22 cellular contexts compared by ENCODE assay signal in the genomic region with DNA sequence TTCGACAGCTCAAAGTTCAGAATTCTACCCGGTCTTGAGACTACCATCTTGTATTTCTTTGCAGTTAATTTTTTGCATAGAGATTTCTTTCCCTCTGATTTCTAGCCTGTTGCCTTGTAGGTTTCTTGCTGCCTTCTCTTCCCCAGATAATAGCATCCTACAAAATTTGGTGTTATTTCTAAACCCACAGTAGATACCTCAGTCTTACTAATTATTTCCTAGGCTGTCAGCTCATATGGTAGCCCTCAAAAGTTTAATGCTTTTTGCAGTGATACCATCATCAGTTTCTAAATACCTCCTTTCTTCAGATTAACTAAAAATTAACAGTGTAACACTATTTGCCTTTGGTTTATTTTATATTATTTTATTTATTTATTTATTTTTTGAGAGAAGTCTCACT.
"Had no signal": no experiment of that assay in that cellular context is flagged by ENCODE, and none has a peak within 500 bp of the region (broad histone marks: within the 10 kb centered on the region; RNA-seq: fewer than 3 reads in every experiment).

No MANE protein-coding gene starts in this region.

- DNase-seq: IMR-90, Karpas-422, KG1, MG63, NCI-H1092, NCI-H1105 treated with DMSO at 0.1 percent for 48 hours, NCI-H1417 treated with DMSO at 0.1 percent for 48 hours, NCI-H146, NCI-H1694 treated with DMSO at 0.1 percent for 48 hours, NCI-H1930, NCI-H2081, NCI-H2107, NCI-H2227 treated with DMSO at 0.1 percent for 48 hours, NCI-H524, NCI-H526 treated with DMSO at 0.1 percent for 48 hours, NCI-H748 treated with DMSO at 0.1 percent for 48 hours, Right ventricle myocardium superior, RPMI8226, SIG-M5 had no signal

- H3K4me3 ChIP-seq: MG63, SJSA1, SK-N-MC had no signal

- ATAC-seq: HepG2 had no signal

- H3K36me3 ChIP-seq: MG63, SJSA1 had no signal

- H3K9me3 ChIP-seq: MG63, SJSA1 had no signal

- H3K27ac ChIP-seq: SJSA1, SK-N-MC had no signal

- H3K27me3 ChIP-seq: MG63, SJSA1 had no signal
